In the genomic region with DNA sequence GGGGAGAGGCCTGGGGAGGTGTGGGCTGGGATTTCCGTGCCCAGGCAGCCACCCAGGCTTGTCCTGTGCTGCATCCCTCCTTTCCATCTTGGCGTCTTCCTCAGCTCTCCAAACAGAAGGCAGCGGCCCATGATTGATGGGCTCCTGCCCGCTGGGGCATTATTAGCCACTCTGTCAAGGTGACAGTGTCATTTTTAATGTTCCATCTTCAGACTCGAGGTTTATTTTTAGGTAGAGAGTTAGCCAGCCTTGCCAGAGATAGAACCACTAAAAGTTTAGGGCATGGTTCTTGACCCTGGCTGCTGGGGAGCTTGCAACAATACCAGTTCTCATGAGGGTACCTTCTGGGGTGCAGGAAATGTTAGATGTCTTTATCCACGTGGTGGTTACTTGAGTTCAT, we compare ENCODE assay signal across 32 cellular contexts. TPM values are rescaled to one million over a fixed set of nuclear protein-coding genes. Genes with fewer than 3 reads are reported as not detected.
"Had no signal": no experiment of that assay in that cellular context is flagged by ENCODE, and none has a peak within 500 bp of the region (broad histone marks: within the 10 kb centered on the region; RNA-seq: fewer than 3 reads in every experiment).

No MANE protein-coding gene starts in this region.

- H3K4me3 ChIP-seq: cardiac muscle cell, K562, Peyer's patch had no signal

- H3K9me3 ChIP-seq: Peyer's patch had no signal

- H3K27me3 ChIP-seq: brain microvascular endothelial cell, cardiac muscle cell, Peyer's patch had no signal

- H3K4me1 ChIP-seq: Peyer's patch had no signal

- ATAC-seq: activated CD8-positive, alpha-beta T cell treated with anti-CD3 and anti-CD28 coated beads for 36 hours; activated T-cell treated with anti-CD3 and anti-CD28 coated beads, Interleukin-2, amount 50 U/mL, for 72 hours; activated T-helper 17 cell treated with anti-CD3 and anti-CD28 coated beads, Interleukin-2, amount 50 U/mL, for 72 hours; K562; PC-3 had no signal

- H3K27ac ChIP-seq: brain microvascular endothelial cell, cardiac muscle cell, Peyer's patch, WERI-Rb-1 had no signal

- DNase-seq: activated CD4-positive, alpha-beta T cell treated with anti-CD3 and anti-CD28 coated beads for 1 hour; activated CD4-positive, alpha-beta T cell treated with anti-CD3 and anti-CD28 coated beads for 48 hours; activated CD4-positive, CD25-positive, alpha-beta regulatory T cell; activated CD8-positive, alpha-beta T cell treated with anti-CD3 and anti-CD28 coated beads for 36 hours; activated effector memory CD4-positive, alpha-beta T cell treated with anti-CD3 and anti-CD28 coated beads, Interleukin-2, amount 50 U/mL, for 16 hours; activated naive CD4-positive, alpha-beta T cell; activated naive CD4-positive, alpha-beta T cell treated with anti-CD3 and anti-CD28 coated beads, Interleukin-2, amount 50 U/mL, for 16 hours; activated naive CD8-positive, alpha-beta T cell treated with anti-CD3 and anti-CD28 coated beads for 36 hours; activated T-cell treated with anti-CD3 and anti-CD28 coated beads, Interleukin-2, amount 50 U/mL, for 1 hour; activated T-cell treated with anti-CD3 and anti-CD28 coated beads, Interleukin-2, amount 50 U/mL, for 72 hours; amniotic stem cell; aorta; brain microvascular endothelial cell; IMR-90; NCI-H1105; NCI-H1436 treated with DMSO at 0.1 percent for 48 hours; NCI-H1694 treated with DMSO at 0.1 percent for 48 hours; NCI-H2029 treated with DMSO at 0.1 percent for 48 hours; NCI-H2171 treated with DMSO at 0.1 percent for 48 hours; NCI-H345; NCI-H524 treated with DMSO at 0.1 percent for 48 hours; PC-3; Peyer's patch; RPMI8226; T1000; WERI-Rb-1 had no signal

- H3K36me3 ChIP-seq: brain microvascular endothelial cell, cardiac muscle cell, Peyer's patch, WERI-Rb-1 had no signal

RNA-seq across cellular contexts. Expression of a gene that starts 30.8 kb away (rescaled TPM):
- total RNA-seq: activated CD8-positive, alpha-beta memory T cell treated with anti-CD3 and anti-CD28 coated beads for 36 hours; activated CD8-positive, alpha-beta T cell treated with anti-CD3 and anti-CD28 coated beads for 36 hours; activated naive CD8-positive, alpha-beta T cell treated with anti-CD3 and anti-CD28 coated beads for 36 hours; activated T-cell treated with anti-CD3 and anti-CD28 coated beads, Interleukin-2, amount 50 U/mL, for 72 hours; activated T-helper 17 cell treated with anti-CD3 and anti-CD28 coated beads, Interleukin-2, amount 50 U/mL, for 72 hours; PC-3; T-helper 1 cell treated with Interleukin-12 subunit alpha and Interleukin-12 subunit beta and Interleukin-4 antibody, amounts not matched to agents 30 ng/mL and 1 ng/mL, for 36 hours; T-helper 2 cell treated with Interferon-gamma antibody and Interleukin-4, amounts not matched to agents 100 ng/mL and 5 ng/mL, for 36 hours had no signal
